In the genomic region with DNA sequence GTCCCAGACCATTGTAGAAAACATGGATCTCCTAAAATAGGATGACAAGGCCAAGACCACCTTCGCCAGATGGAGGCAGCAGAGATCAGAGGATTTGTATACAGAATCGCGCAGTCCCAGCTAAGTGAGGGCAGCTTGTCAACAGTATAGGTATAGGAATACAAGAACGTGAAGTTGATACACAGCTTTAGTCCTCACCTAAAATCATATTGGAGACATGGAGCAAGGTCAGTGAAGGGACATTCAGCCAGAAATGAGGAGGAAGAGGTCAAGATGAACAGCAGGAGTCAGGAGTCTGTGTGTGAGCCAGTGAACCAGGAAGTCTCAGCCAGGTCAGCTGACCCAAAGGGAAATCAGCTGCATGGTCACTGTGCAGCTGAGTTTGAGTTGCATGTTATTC, we compare ENCODE assay signal across 10 cellular contexts.
A peak's percentile ranks its signal among the peaks of the same experiment; 100 is the strongest.
DNase-seq lines count a peak whose midpoint lies in the region; ATAC-seq and TF ChIP-seq lines count a peak whose summit lies in the region.
"Had no signal": no experiment of that assay in that cellular context is flagged by ENCODE, and none has a peak within 500 bp of the region (broad histone marks: within the 10 kb centered on the region; RNA-seq: fewer than 3 reads in every experiment).

No MANE protein-coding gene starts in this region.

- no peak for ATAC-seq in activated CD8-positive, alpha-beta T cell treated with anti-CD3 and anti-CD28 coated beads, Interleukin-2, amount 10 ng/mL, durations not matched to agents 7 days and 5 days
- ATAC-seq in HG03095 (IDR thresholded peaks at IDR 0.05; ENCODE audit: unreplicated experiment) (no peak), GM21576 (IDR thresholded peaks at IDR 0.05; ENCODE audit: unreplicated experiment) (no peak)
- ATAC-seq: body of pancreas had no signal

- H2BK120ac ChIP-seq in mesendoderm (ENCODE audit: low read depth, low read length): no peak overlapping the region

- no peaks in the 10 kb centered on the region for H3K9me3 Mint-ChIP-seq in activated CD8-positive, alpha-beta T cell treated with anti-CD3 and anti-CD28 coated beads, Interleukin-2, amount 10 ng/mL, durations not matched to agents 7 days and 5 days (ENCODE audit: insufficient read depth)
- no peaks in the 10 kb centered on the region for H3K9me3 Mint-ChIP-seq in CD8-positive, alpha-beta memory T cell

- H2BK15ac ChIP-seq in mesendoderm (replicated peaks; ENCODE audit: low read depth): no peak overlapping the region

- peak overlapping the region; percentile 9 for H3K4me3 ChIP-seq in mesendoderm (ENCODE audit: low read length)
- no peak overlapping the region for H3K4me3 ChIP-seq in CD8-positive, alpha-beta memory T cell (ENCODE audit: low read length)
- H3K4me3 ChIP-seq: body of pancreas had no signal

- CTCF ChIA-PET in activated CD8-positive, alpha-beta T cell treated with anti-CD3 and anti-CD28 coated beads, Interleukin-2, amount 10 ng/mL, durations not matched to agents 7 days and 5 days (lab: Charles Lee): no interaction called here
- CTCF ChIA-PET in CD8-positive, alpha-beta memory T cell (lab: Charles Lee): interaction anchor here (0.9 to 1.9 kb wide), 3 partner anchors 77 to 682 kb away, joined by 3 to 5 read pairs (median 4); no protein-coding TSS in a partner anchor

- H3K23ac ChIP-seq in mesendoderm (ENCODE audit: low read length): no peak overlapping the region

- no peak overlapping the region for H3K27ac Mint-ChIP-seq in activated CD8-positive, alpha-beta T cell treated with anti-CD3 and anti-CD28 coated beads, Interleukin-2, amount 10 ng/mL, durations not matched to agents 7 days and 5 days
- no peak overlapping the region for H3K27ac Mint-ChIP-seq in CD8-positive, alpha-beta memory T cell

- no peaks in the 10 kb centered on the region for H3K79me2 ChIP-seq in mesendoderm (ENCODE audit: control insufficient read depth, insufficient read depth, low read length)

- H3K79me1 ChIP-seq in mesendoderm (ENCODE audit: low read length): no peaks in the 10 kb centered on the region

- H3K36me3 Mint-ChIP-seq in activated CD8-positive, alpha-beta T cell treated with anti-CD3 and anti-CD28 coated beads, Interleukin-2, amount 10 ng/mL, durations not matched to agents 7 days and 5 days (ENCODE audit: low read depth): no peaks in the 10 kb centered on the region
- H3K36me3 Mint-ChIP-seq in CD8-positive, alpha-beta memory T cell: no peaks in the 10 kb centered on the region

- no peaks in the 10 kb centered on the region for H3K27me3 ChIP-seq in mesendoderm (ENCODE audit: insufficient read depth, low read length, poor library complexity)
- no peaks in the 10 kb centered on the region for H3K27me3 ChIP-seq in CD8-positive, alpha-beta memory T cell (ENCODE audit: insufficient read depth, low read length, poor library complexity, severe bottlenecking)
- H3K27me3 ChIP-seq: body of pancreas had no signal

- H3K4me1 Mint-ChIP-seq in activated CD8-positive, alpha-beta T cell treated with anti-CD3 and anti-CD28 coated beads, Interleukin-2, amount 10 ng/mL, durations not matched to agents 7 days and 5 days (ENCODE audit: low read depth): peaks cover 4% of the 10 kb centered on the region
- peaks cover 0 to 4% (median 0%) of the 10 kb centered on the region in 3 donors for H3K4me1 Mint-ChIP-seq in CD8-positive, alpha-beta memory T cell

- H4K5ac ChIP-seq in mesendoderm (ENCODE audit: low read length): no peak overlapping the region

- no peak overlapping the region for H3K4me3 Mint-ChIP-seq in activated CD8-positive, alpha-beta T cell treated with anti-CD3 and anti-CD28 coated beads, Interleukin-2, amount 10 ng/mL, durations not matched to agents 7 days and 5 days
- peak overlapping the region in 1 of 7 donors; percentile 21 for H3K4me3 Mint-ChIP-seq in CD8-positive, alpha-beta memory T cell

- no peaks in the 10 kb centered on the region for H3K4me1 ChIP-seq in mesendoderm (ENCODE audit: control insufficient read depth, low read depth, low read length)
- no peaks in the 10 kb centered on the region for H3K4me1 ChIP-seq in CD8-positive, alpha-beta memory T cell (ENCODE audit: insufficient read depth, low read length)
- H3K4me1 ChIP-seq: body of pancreas had no signal

- no peak overlapping the region for H3K9ac ChIP-seq in mesendoderm (ENCODE audit: low read length)

- H2BK5ac ChIP-seq in mesendoderm (ENCODE audit: low read length): no peak overlapping the region

- TF ChIP-seq CTCF in GM12872 (IDR thresholded peaks at IDR 0.05; ENCODE audit: insufficient read depth, low read depth, low read length): 0 out of 3 replicates have a peak, but pooled peaks have one; percentile 4

- H3K9me3 ChIP-seq in CD8-positive, alpha-beta memory T cell (ENCODE audit: low read length): no peaks in the 10 kb centered on the region
- H3K9me3 ChIP-seq: body of pancreas had no signal

- DNase-seq in Kasumi-1 (lab: John Stamatoyannopoulos, UW): peak; percentile 35 to 57
- peak; percentile 29 for DNase-seq in activated CD8-positive, alpha-beta T cell treated with anti-CD3 and anti-CD28 coated beads, Interleukin-2, amount 10 ng/mL, durations not matched to agents 7 days and 5 days
- DNase-seq in mesendoderm: no peak
- DNase-seq in CD8-positive, alpha-beta memory T cell: no peak
- DNase-seq: NCI-H1436 treated with DMSO at 0.1 percent for 48 hours, retina had no signal

- H2AK5ac ChIP-seq in mesendoderm (ENCODE audit: low read length): no peak overlapping the region

- POLR2A ChIA-PET in activated CD8-positive, alpha-beta T cell treated with anti-CD3 and anti-CD28 coated beads, Interleukin-2, amount 10 ng/mL, durations not matched to agents 7 days and 5 days (lab: Charles Lee): no interaction called here
- POLR2A ChIA-PET in CD8-positive, alpha-beta memory T cell (lab: Charles Lee): no interaction called here

- no peak overlapping the region for H3K4me2 ChIP-seq in mesendoderm (ENCODE audit: low read length)

- H3K18ac ChIP-seq in mesendoderm (ENCODE audit: low read length): no peak overlapping the region

- no peaks in the 10 kb centered on the region for H3K36me3 ChIP-seq in mesendoderm (ENCODE audit: control insufficient read depth, insufficient read depth, low read length)
- no peaks in the 10 kb centered on the region for H3K36me3 ChIP-seq in CD8-positive, alpha-beta memory T cell (ENCODE audit: insufficient read depth, low read length)

- no peak overlapping the region for H3K4ac ChIP-seq in mesendoderm (ENCODE audit: low read depth, low read length)

- no CpG with 5 or more reads among the region's 4 CpGs for WGBS in mesendoderm (ENCODE audit: extremely low coverage, insufficient coverage, low lambda C conversion rate)

- no peak overlapping the region for H3K56ac ChIP-seq in mesendoderm (ENCODE audit: low read length)

- H4K8ac ChIP-seq in mesendoderm (ENCODE audit: low read depth, low read length): no peak overlapping the region

- H3K27ac ChIP-seq in mesendoderm (ENCODE audit: low read depth, low read length): no peak overlapping the region
- no peak overlapping the region for H3K27ac ChIP-seq in CD8-positive, alpha-beta memory T cell (ENCODE audit: low read depth, low read length)
- H3K27ac ChIP-seq: body of pancreas had no signal

- peaks cover 17% of the 10 kb centered on the region for H3K27me3 Mint-ChIP-seq in activated CD8-positive, alpha-beta T cell treated with anti-CD3 and anti-CD28 coated beads, Interleukin-2, amount 10 ng/mL, durations not matched to agents 7 days and 5 days (ENCODE audit: low read depth)
- H3K27me3 Mint-ChIP-seq in CD8-positive, alpha-beta memory T cell: peaks cover 10 to 36% of the 10 kb centered on the region in 2 donors

Comparison
In these comparisons a context has a peak if more than half of its experiments do, and no peak if none do; other contexts are left out.
1. DNase-seq: peak in Kasumi-1 (2 of 2) and activated CD8-positive, alpha-beta T cell treated with anti-CD3 and anti-CD28 coated beads, Interleukin-2, amount 10 ng/mL, durations not matched to agents 7 days and 5 days (single experiment); none in mesendoderm (single experiment) and CD8-positive, alpha-beta memory T cell (0 of 5).